ENCODE assay signal across 10 cellular contexts in genomic region chr12:67358686-67359374, GRCh38.
DNase-seq lines count a peak whose midpoint lies in the region; ATAC-seq and TF ChIP-seq lines count a peak whose summit lies in the region.
"Had no signal": no experiment of that assay in that cellular context is flagged by ENCODE, and none has a peak within 500 bp of the region (broad histone marks: within the 10 kb centered on the region; RNA-seq: fewer than 3 reads in every experiment).

No MANE protein-coding gene starts in this region.

- peaks cover 38% of the 10 kb centered on the region for H3K4me1 ChIP-seq in DND-41 (ENCODE audit: insufficient read depth, low read length)

- H3K27ac ChIP-seq in DND-41 (ENCODE audit: low read length), result peak overlapping the region; percentile 57

- TF ChIP-seq CTCF in DND-41 (IDR thresholded peaks at IDR 0.05; ENCODE audit: borderline replicate concordance, extremely low read depth, low read length, poor library complexity, severe bottlenecking) (no peak), kidney epithelial cell (IDR thresholded peaks at IDR 0.05; ENCODE audit: insufficient read depth, low read length, poor library complexity, severe bottlenecking) (no peak), type B pancreatic cell (conservative IDR thresholded peaks at IDR 0.05) (no peak)

- peaks cover 3% of the 10 kb centered on the region for H3K27me3 Mint-ChIP-seq in type B pancreatic cell
- H3K27me3 Mint-ChIP-seq: activated B cell treated with CpG ODN at 0.5 μM for 24 hours had no signal

- H3K4me3 ChIP-seq in DND-41 (ENCODE audit: low read depth in 1 of 2, low read length in 2 of 2) (peak overlapping the region in 1 of 2 experiments; percentile 11; a peak in 2 of 4 replicates), kidney epithelial cell (ENCODE audit: low read depth, low read length) (no peak overlapping the region)

- no peaks in the 10 kb centered on the region for H3K9me3 ChIP-seq in DND-41 (ENCODE audit: insufficient read depth, low read length, severe bottlenecking)

- peaks cover 29% of the 10 kb centered on the region for H3K4me1 Mint-ChIP-seq in type B pancreatic cell (ENCODE audit: unreplicated experiment)

- peak overlapping the region; percentile 35 for H2AFZ ChIP-seq in DND-41 (ENCODE audit: low read depth, low read length)

- H3K9ac ChIP-seq in DND-41 (ENCODE audit: low read depth, low read length), result peak overlapping the region; percentile 1; the same call in 1 of the 2 replicates

- H3K79me2 ChIP-seq in DND-41 (ENCODE audit: insufficient read depth, low read length), result no peaks in the 10 kb centered on the region

- H3K36me3 ChIP-seq in DND-41 (ENCODE audit: insufficient read depth, low read length) (no peaks in the 10 kb centered on the region), kidney epithelial cell (ENCODE audit: control insufficient read depth, insufficient read depth, low read length) (no peaks in the 10 kb centered on the region)

- H3K36me3 Mint-ChIP-seq in type B pancreatic cell, result no peaks in the 10 kb centered on the region
- H3K36me3 Mint-ChIP-seq: natural killer cell treated with Interleukin-12 subunit alpha and Interleukin-12 subunit beta and Interleukin-15 and Interleukin-18, amount 100 ng/mL, for 72 hours had no signal

- no peaks in the 10 kb centered on the region for H4K20me1 ChIP-seq in DND-41 (ENCODE audit: insufficient read depth, low read length)

- H3K9me3 Mint-ChIP-seq in type B pancreatic cell, result peaks cover 8% of the 10 kb centered on the region
- H3K9me3 Mint-ChIP-seq: natural killer cell treated with Interleukin-12 subunit alpha and Interleukin-12 subunit beta and Interleukin-15 and Interleukin-18, amount 100 ng/mL, for 72 hours had no signal

- H3K27ac Mint-ChIP-seq in type B pancreatic cell, result no peak overlapping the region
- H3K27ac Mint-ChIP-seq: activated B cell treated with CpG ODN at 0.5 μM for 24 hours had no signal

- DNase-seq in DND-41, result peak; percentile 66
- peak; percentile 9 for DNase-seq in HK-2 (ENCODE audit: unreplicated experiment)
- DNase-seq in T1000 (lab: John Stamatoyannopoulos, UW), result peak; percentile 53
- DNase-seq in kidney epithelial cell (ENCODE audit: low read depth), result peak; percentile 43
- no peak for DNase-seq in inferior parietal cortex (ENCODE audit: extremely low spot score)
- DNase-seq in stimulated activated naive CD8-positive, alpha-beta T cell treated with anti-CD3 and anti-CD28 coated beads, Interleukin-15, Interleukin-2, amounts not matched to agents 100 U/mL and 50 U/mL, for 24 hours, result no peak
- DNase-seq in type B pancreatic cell (ENCODE audit: extremely low spot score, unreplicated experiment), result no peak
- no peak for DNase-seq in left lobe of liver (ENCODE audit: low spot score)
- DNase-seq: activated B cell treated with CpG ODN at 0.5 μM for 24 hours had no signal

- H3K4me2 ChIP-seq in DND-41 (ENCODE audit: insufficient read depth, low read length), result peak overlapping the region; percentile 55

- H3K27me3 ChIP-seq in DND-41 (ENCODE audit: insufficient read depth, low read length, poor library complexity), result no peaks in the 10 kb centered on the region
- H3K27me3 ChIP-seq in kidney epithelial cell (ENCODE audit: control insufficient read depth, insufficient read depth, low read length), result no peaks in the 10 kb centered on the region

- ATAC-seq in DND-41 (ENCODE audit: insufficient read depth, low read depth), result peak; percentile 85
- ATAC-seq in stimulated activated naive CD8-positive, alpha-beta T cell treated with anti-CD3 and anti-CD28 coated beads, Interleukin-15, Interleukin-2, amounts not matched to agents 100 U/mL and 50 U/mL, for 24 hours, result no peak
- no peak for ATAC-seq in left lobe of liver
- ATAC-seq: natural killer cell treated with Interleukin-12 subunit alpha and Interleukin-12 subunit beta and Interleukin-15 and Interleukin-18, amount 100 ng/mL, for 72 hours had no signal

- no peak overlapping the region for H3K4me3 Mint-ChIP-seq in type B pancreatic cell
- H3K4me3 Mint-ChIP-seq: activated B cell treated with CpG ODN at 0.5 μM for 24 hours; natural killer cell treated with Interleukin-12 subunit alpha and Interleukin-12 subunit beta and Interleukin-15 and Interleukin-18, amount 100 ng/mL, for 72 hours had no signal

Comparison
In these comparisons a context has a peak if more than half of its experiments do, and no peak if none do; other contexts are left out.
1. DNase-seq: peak in DND-41 (single experiment), HK-2 (single experiment), T1000 (single experiment) and kidney epithelial cell (single experiment); none in inferior parietal cortex (single experiment), stimulated activated naive CD8-positive, alpha-beta T cell treated with anti-CD3 and anti-CD28 coated beads, Interleukin-15, Interleukin-2, amounts not matched to agents 100 U/mL and 50 U/mL, for 24 hours (single experiment), type B pancreatic cell (single experiment) and left lobe of liver (single experiment).